ENCODE assay signal across 1 cellular context in genomic region chr11:123144707-123145106, GRCh38.
TF ChIP-seq lines count a peak whose summit lies in the region.

No MANE protein-coding gene starts in this region.

TF ChIP-seq in HCT116, 20 proteins besides CTCF, POLR2A, EP300 and RAD21 (continued from another document):
- TF ChIP-seq, protein P1, sequence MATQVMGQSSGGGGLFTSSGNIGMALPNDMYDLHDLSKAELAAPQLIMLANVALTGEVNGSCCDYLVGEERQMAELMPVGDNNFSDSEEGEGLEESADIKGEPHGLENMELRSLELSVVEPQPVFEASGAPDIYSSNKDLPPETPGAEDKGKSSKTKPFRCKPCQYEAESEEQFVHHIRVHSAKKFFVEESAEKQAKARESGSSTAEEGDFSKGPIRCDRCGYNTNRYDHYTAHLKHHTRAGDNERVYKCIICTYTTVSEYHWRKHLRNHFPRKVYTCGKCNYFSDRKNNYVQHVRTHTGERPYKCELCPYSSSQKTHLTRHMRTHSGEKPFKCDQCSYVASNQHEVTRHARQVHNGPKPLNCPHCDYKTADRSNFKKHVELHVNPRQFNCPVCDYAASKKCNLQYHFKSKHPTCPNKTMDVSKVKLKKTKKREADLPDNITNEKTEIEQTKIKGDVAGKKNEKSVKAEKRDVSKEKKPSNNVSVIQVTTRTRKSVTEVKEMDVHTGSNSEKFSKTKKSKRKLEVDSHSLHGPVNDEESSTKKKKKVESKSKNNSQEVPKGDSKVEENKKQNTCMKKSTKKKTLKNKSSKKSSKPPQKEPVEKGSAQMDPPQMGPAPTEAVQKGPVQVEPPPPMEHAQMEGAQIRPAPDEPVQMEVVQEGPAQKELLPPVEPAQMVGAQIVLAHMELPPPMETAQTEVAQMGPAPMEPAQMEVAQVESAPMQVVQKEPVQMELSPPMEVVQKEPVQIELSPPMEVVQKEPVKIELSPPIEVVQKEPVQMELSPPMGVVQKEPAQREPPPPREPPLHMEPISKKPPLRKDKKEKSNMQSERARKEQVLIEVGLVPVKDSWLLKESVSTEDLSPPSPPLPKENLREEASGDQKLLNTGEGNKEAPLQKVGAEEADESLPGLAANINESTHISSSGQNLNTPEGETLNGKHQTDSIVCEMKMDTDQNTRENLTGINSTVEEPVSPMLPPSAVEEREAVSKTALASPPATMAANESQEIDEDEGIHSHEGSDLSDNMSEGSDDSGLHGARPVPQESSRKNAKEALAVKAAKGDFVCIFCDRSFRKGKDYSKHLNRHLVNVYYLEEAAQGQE (IDR thresholded peaks at IDR 0.05; ENCODE audit: low read depth) = no peak
- TF ChIP-seq EZH2phosphoT487 (IDR thresholded peaks at IDR 0.05; ENCODE audit: borderline replicate concordance) = no peak
- no peak for TF ChIP-seq YY1 (IDR thresholded peaks at IDR 0.05; ENCODE audit: extremely low read depth, insufficient replicate concordance, low read depth, low read length)
- TF ChIP-seq, protein P2, sequence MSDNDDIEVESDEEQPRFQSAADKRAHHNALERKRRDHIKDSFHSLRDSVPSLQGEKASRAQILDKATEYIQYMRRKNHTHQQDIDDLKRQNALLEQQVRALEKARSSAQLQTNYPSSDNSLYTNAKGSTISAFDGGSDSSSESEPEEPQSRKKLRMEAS (IDR thresholded peaks at IDR 0.05) = no peak
- no peak for TF ChIP-seq SP1 (IDR thresholded peaks at IDR 0.05; ENCODE audit: low read depth)
- no peak for TF ChIP-seq FOSL1 (IDR thresholded peaks at IDR 0.05; ENCODE audit: low read depth)
- no peak for TF ChIP-seq CBX3 (IDR thresholded peaks at IDR 0.05; ENCODE audit: low read depth)
- TF ChIP-seq EZH2 (IDR thresholded peaks at IDR 0.05) = no peak
- TF ChIP-seq ZFX (IDR thresholded peaks at IDR 0.05) = no peak
